1 cellular context compared by ENCODE assay signal in the genomic region with DNA sequence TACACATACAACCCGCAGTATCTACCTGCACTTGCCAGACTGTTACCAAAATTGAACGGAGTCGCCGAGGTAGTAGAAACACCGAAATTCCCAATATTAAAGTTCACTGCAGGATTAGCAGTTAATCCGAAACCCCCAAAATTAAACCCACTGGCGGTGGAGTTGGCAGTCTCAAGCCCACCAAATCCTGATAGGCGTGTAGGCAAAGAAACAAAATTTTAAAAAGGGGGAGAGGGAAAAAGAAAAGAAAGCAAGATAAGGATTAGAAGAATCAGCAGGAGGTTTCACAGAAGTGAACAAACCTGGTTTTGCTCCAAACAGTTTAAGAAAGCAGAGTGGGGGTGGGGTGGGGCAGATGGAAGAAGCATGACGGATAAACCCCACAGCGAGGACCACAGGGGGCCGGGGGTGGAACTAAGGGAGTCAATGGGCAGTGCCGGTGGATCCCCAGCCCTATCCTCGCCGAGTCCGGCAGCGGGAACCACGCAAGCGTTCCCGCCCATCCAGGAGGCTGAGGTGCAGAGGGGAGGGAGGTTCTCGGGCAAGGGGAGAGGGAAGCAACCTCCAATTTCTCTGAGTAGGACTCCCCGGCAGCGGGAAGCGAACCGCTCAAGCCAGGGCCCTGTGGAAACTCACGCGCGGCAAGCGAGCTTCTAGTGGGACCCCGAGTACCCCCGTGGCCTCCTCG.
TF ChIP-seq lines count a peak whose summit lies in the region.

No MANE protein-coding gene starts in this region.

TF ChIP-seq in GM23338, 12 proteins besides CTCF, POLR2A, EP300 and RAD21 (continued from another document):
- no peak for TF ChIP-seq ZNF462 (CRISPR knock-in tag; IDR thresholded peaks at IDR 0.05)
